In genomic region chr20:833450-834150, GRCh38 we compare ENCODE assay signal across 8 cellular contexts. TPM values are rescaled to one million over a fixed set of nuclear protein-coding genes. Genes with fewer than 3 reads are reported as not detected.
A peak's percentile ranks its signal among the peaks of the same experiment; 100 is the strongest.
DNase-seq lines count a peak whose midpoint lies in the region; ATAC-seq and TF ChIP-seq lines count a peak whose summit lies in the region.

FAM110A (plus strand) TSS chr20:833715; CDS start chr20:844805, 11,090 bp downstream.

- H3K4me1 ChIP-seq in PC-3 (ENCODE audit: insufficient read depth, low read length) = peaks cover 29% of the 10 kb centered on the region

- no TSS peak for BruUV-seq in PC-3 (replicated peaks; lab: Mats Ljungman, UMichigan)

- TF ChIP-seq CTCF in PC-3 (conservative IDR thresholded peaks at IDR 0.05; ENCODE audit: low read depth, low read length) = no peak

- no peaks in the 10 kb centered on the region for H4K20me1 ChIP-seq in PC-3 (ENCODE audit: low read length)

- intact Hi-C loops in PC-3 (cut with micrococcal nuclease) = loop anchor here (1.0 kb wide), 2 partner anchors 11 to 23 kb away; no protein-coding TSS in a partner anchor

- peaks cover 45% of the 10 kb centered on the region for H3K79me2 ChIP-seq in PC-3 (ENCODE audit: low read length)

- peak within 1 kb of the TSS; percentile 78 for H3K27ac ChIP-seq in PC-3 (ENCODE audit: low read length)
- peak within 1 kb of the TSS; percentile 87 for H3K27ac ChIP-seq in epithelial cell of prostate

- CTCF ChIA-PET in PC-3 (lab: Charles Lee) = interaction anchor here (1.1 to 2.5 kb wide), 2 partner anchors 15 to 18 kb away, joined by 4 to 26 read pairs; no protein-coding TSS in a partner anchor

- no peaks in the 10 kb centered on the region for H3K9me3 ChIP-seq in PC-3 (ENCODE audit: low read length)

- peak within 1 kb of the TSS; percentile 99 for H3K4me2 ChIP-seq in PC-3 (ENCODE audit: low read length)

- H3K4me3 ChIP-seq in Jurkat, Clone E6-1 (ENCODE audit: low read length) = peak within 1 kb of the TSS; percentile 85
- peak within 1 kb of the TSS; percentile 87 for H3K4me3 ChIP-seq in PC-3 (ENCODE audit: low read length)

- H3K9me2 ChIP-seq in PC-3 (replicated peaks; ENCODE audit: low read length) = no peaks in the 10 kb centered on the region

- no peaks in the 10 kb centered on the region for H3K36me3 ChIP-seq in PC-3 (ENCODE audit: low read depth, low read length)

- DNase-seq in DMS53 treated with DMSO at 0.1 percent for 48 hours (lab: John Stamatoyannopoulos, UW; ENCODE audit: unreplicated experiment) = peak; percentile 90
- DNase-seq in Jurkat, Clone E6-1 (ENCODE audit: low read depth, low spot score) = peak; percentile 88
- DNase-seq in PC-3 = peak; percentile 95
- DNase-seq in activated T-cell treated with anti-CD3 and anti-CD28 coated beads for 48 hours (ENCODE audit: low read depth) = peak; percentile 91
- peak; percentile 60 for DNase-seq in epithelial cell of prostate (ENCODE audit: low read depth, low spot score)
- DNase-seq in mucosa of gallbladder (ENCODE audit: low spot score) = peak; percentile 96
- DNase-seq in stimulated activated CD8-positive, alpha-beta memory T cell treated with anti-CD3 and anti-CD28 coated beads, Interleukin-4, amount 100 ng/mL, for 24 hours (ENCODE audit: low read depth) = peak; percentile 96

- H2AFZ ChIP-seq in PC-3 (ENCODE audit: low read length) = peak within 1 kb of the TSS; percentile 93

- peaks cover 6% of the 10 kb centered on the region for H3F3A ChIP-seq in PC-3 (ENCODE audit: low read length, unreplicated experiment)

- peak within 1 kb of the TSS; percentile 79 for H3K9ac ChIP-seq in PC-3 (ENCODE audit: low read length)

- H3K27me3 ChIP-seq in PC-3 (ENCODE audit: low read length) = no peaks in the 10 kb centered on the region

- peak; percentile 88 for ATAC-seq in GM21717 (IDR thresholded peaks at IDR 0.05; ENCODE audit: unreplicated experiment)
- peak; percentile 92 for ATAC-seq in PC-3

- POLR2A ChIA-PET in PC-3 (lab: Charles Lee; ENCODE audit: unreplicated experiment) = interaction anchor here (0.6 kb wide), 1 partner anchor 1636 kb away, joined by 3 read pairs; no protein-coding TSS in a partner anchor

RNA-seq across cellular contexts. Expression of gene FAM110A, which starts in this region (rescaled TPM):
- polyA plus RNA-seq in Jurkat, Clone E6-1 (2012; ENCODE audit: insufficient read depth, insufficient read length) = 9.1 TPM
- total RNA-seq in PC-3 (2014; rRNA removed) = 23.0 and 28.4 TPM in 2 replicates
- total RNA-seq in mucosa of gallbladder = 16.1 TPM

Comparison
In these comparisons a context has a peak if more than half of its experiments do, and no peak if none do; other contexts are left out.
1. Peak in every context shown above with its lines: DNase-seq, ATAC-seq, H3K4me3 ChIP-seq and H3K27ac ChIP-seq.